Comparison of ENCODE assay signal across 21 cellular contexts in the genomic region with DNA sequence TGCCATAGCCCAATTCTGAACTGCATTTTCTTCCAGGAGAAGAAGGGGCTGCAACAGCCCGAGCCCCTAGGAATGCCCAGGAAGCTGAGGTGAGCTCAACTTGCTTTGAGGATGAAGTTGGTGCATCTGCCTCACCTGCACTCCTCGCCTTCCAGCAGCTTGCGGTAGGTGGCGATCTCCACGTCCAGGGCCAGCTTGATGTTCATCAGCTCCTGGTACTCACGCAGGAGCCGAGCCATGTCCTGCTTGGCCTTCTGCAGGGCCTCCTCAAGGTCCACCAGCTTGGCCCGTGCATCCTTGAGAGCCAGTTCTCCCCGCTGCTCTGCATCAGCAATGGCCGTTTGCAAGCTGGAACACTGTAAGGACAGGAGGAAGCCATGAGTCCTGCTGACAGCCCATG. TPM values are rescaled to one million over a fixed set of nuclear protein-coding genes. Genes with fewer than 3 reads are reported as not detected.
"Had no signal": no experiment of that assay in that cellular context is flagged by ENCODE, and none has a peak within 500 bp of the region (broad histone marks: within the 10 kb centered on the region; RNA-seq: fewer than 3 reads in every experiment).

No MANE protein-coding gene starts in this region.

- H3K4me3 Mint-ChIP-seq: activated CD4-positive, alpha-beta memory T cell treated with anti-CD3 and anti-CD28 coated beads for 36 hours; activated CD8-positive, alpha-beta memory T cell treated with anti-CD3 and anti-CD28 coated beads, Interleukin-2, amount 10 ng/mL, durations not matched to agents 7 days and 5 days; natural killer cell; stimulated activated naive CD8-positive, alpha-beta T cell treated with anti-CD3 and anti-CD28 coated beads, Interleukin-15, Interleukin-2, amounts not matched to agents 100 ng/mL and 50 ng/mL, for 24 hours had no signal

- ATAC-seq: activated CD4-positive, CD25-positive, alpha-beta regulatory T cell treated with anti-CD3 and anti-CD28 coated beads, Interleukin-2, amount 50 U/mL, for 24 hours; activated CD8-positive, alpha-beta memory T cell treated with anti-CD3 and anti-CD28 coated beads, Interleukin-2, amount 10 ng/mL, durations not matched to agents 7 days and 5 days; gastroesophageal sphincter; heart right ventricle; natural killer cell; upper lobe of right lung had no signal

- H3K4me1 ChIP-seq: adrenal gland, right atrium auricular region, upper lobe of right lung had no signal

- H3K36me3 Mint-ChIP-seq: activated CD4-positive, alpha-beta memory T cell treated with anti-CD3 and anti-CD28 coated beads for 36 hours; activated CD8-positive, alpha-beta memory T cell treated with anti-CD3 and anti-CD28 coated beads, Interleukin-2, amount 10 ng/mL, durations not matched to agents 7 days and 5 days; natural killer cell had no signal

- DNase-seq: activated CD4-positive, alpha-beta memory T cell treated with anti-CD3 and anti-CD28 coated beads for 36 hours; activated CD8-positive, alpha-beta memory T cell treated with anti-CD3 and anti-CD28 coated beads, Interleukin-2, amount 10 ng/mL, durations not matched to agents 7 days and 5 days; activated naive CD4-positive, alpha-beta T cell treated with anti-CD3 and anti-CD28 coated beads, Interleukin-2, amount 50 U/mL, for 16 hours; activated T-cell treated with anti-CD3 and anti-CD28 coated beads, Interleukin-2, amount 50 U/mL, for 1 hour; adrenal gland; dorsolateral prefrontal cortex; heart right ventricle; mesendoderm; natural killer cell; occipital lobe; upper lobe of right lung had no signal

- H3K9me3 ChIP-seq: adrenal gland, gastroesophageal sphincter, heart right ventricle, right atrium auricular region, upper lobe of right lung had no signal

- H3K27me3 ChIP-seq: adrenal gland, right atrium auricular region had no signal

- H3K36me3 ChIP-seq: adrenal gland, gastroesophageal sphincter, heart right ventricle, right atrium auricular region, upper lobe of right lung had no signal

- H3K27ac Mint-ChIP-seq: activated CD4-positive, alpha-beta memory T cell treated with anti-CD3 and anti-CD28 coated beads for 36 hours; activated CD8-positive, alpha-beta memory T cell treated with anti-CD3 and anti-CD28 coated beads, Interleukin-2, amount 10 ng/mL, durations not matched to agents 7 days and 5 days; activated T-helper 2 cell treated with anti-CD3 and anti-CD28 coated beads, Interferon-gamma antibody, Interleukin-2, Interleukin-4, amounts not matched to agents 10 μg/mL and 5 μg/mL and 100 μg/mL, durations not matched to agents 14 hours and 24 hours and 36 hours; natural killer cell; progenitor cell of endocrine pancreas; stimulated activated naive CD8-positive, alpha-beta T cell treated with anti-CD3 and anti-CD28 coated beads, Interleukin-15, Interleukin-2, amounts not matched to agents 100 ng/mL and 50 ng/mL, for 24 hours had no signal

- H3K9me3 Mint-ChIP-seq: activated CD4-positive, alpha-beta memory T cell treated with anti-CD3 and anti-CD28 coated beads for 36 hours; activated T-helper 2 cell treated with anti-CD3 and anti-CD28 coated beads, Interferon-gamma antibody, Interleukin-2, Interleukin-4, amounts not matched to agents 10 μg/mL and 5 μg/mL and 100 μg/mL, durations not matched to agents 14 hours and 24 hours and 36 hours; natural killer cell; stimulated activated naive CD8-positive, alpha-beta T cell treated with anti-CD3 and anti-CD28 coated beads, Interleukin-15, Interleukin-2, amounts not matched to agents 100 ng/mL and 50 ng/mL, for 24 hours had no signal

- H3K4me3 ChIP-seq: adrenal gland, dorsolateral prefrontal cortex, gastroesophageal sphincter, heart right ventricle, right atrium auricular region, skin epidermis, upper lobe of right lung had no signal

- H3K4me1 Mint-ChIP-seq: activated CD8-positive, alpha-beta memory T cell treated with anti-CD3 and anti-CD28 coated beads, Interleukin-2, amount 10 ng/mL, durations not matched to agents 7 days and 5 days; natural killer cell had no signal

- H3K27ac ChIP-seq: adrenal gland, dorsolateral prefrontal cortex, gastroesophageal sphincter, heart right ventricle, right atrium auricular region, skin epidermis, upper lobe of right lung had no signal

RNA-seq across cellular contexts. Expression of a gene that starts 6.0 kb away (rescaled TPM):
- total RNA-seq: activated CD4-positive, alpha-beta memory T cell treated with anti-CD3 and anti-CD28 coated beads for 36 hours; activated CD8-positive, alpha-beta memory T cell treated with anti-CD3 and anti-CD28 coated beads, Interleukin-2, amount 10 ng/mL, durations not matched to agents 7 days and 5 days; activated T-helper 2 cell treated with anti-CD3 and anti-CD28 coated beads, Interferon-gamma antibody, Interleukin-2, Interleukin-4, amounts not matched to agents 10 μg/mL and 5 μg/mL and 100 μg/mL, durations not matched to agents 14 hours and 24 hours and 36 hours; adrenal gland; cardiac septum; dorsolateral prefrontal cortex; gastroesophageal sphincter; heart right ventricle; natural killer cell; occipital lobe; progenitor cell of endocrine pancreas; right atrium auricular region; temporal lobe; upper lobe of right lung had no signal
- polyA plus RNA-seq: adrenal gland, heart right ventricle had no signal

RNA-seq across cellular contexts. Expression of a gene that starts 22.0 kb away (rescaled TPM):
- total RNA-seq: activated CD4-positive, alpha-beta memory T cell treated with anti-CD3 and anti-CD28 coated beads for 36 hours; activated CD8-positive, alpha-beta memory T cell treated with anti-CD3 and anti-CD28 coated beads, Interleukin-2, amount 10 ng/mL, durations not matched to agents 7 days and 5 days; activated T-helper 2 cell treated with anti-CD3 and anti-CD28 coated beads, Interferon-gamma antibody, Interleukin-2, Interleukin-4, amounts not matched to agents 10 μg/mL and 5 μg/mL and 100 μg/mL, durations not matched to agents 14 hours and 24 hours and 36 hours; adrenal gland; cardiac septum; gastroesophageal sphincter; heart right ventricle; natural killer cell; occipital lobe; progenitor cell of endocrine pancreas; right atrium auricular region; temporal lobe; upper lobe of right lung had no signal
- polyA plus RNA-seq: adrenal gland, esophagus, heart right ventricle had no signal

RNA-seq across cellular contexts. Expression of a gene that starts 23.8 kb away (rescaled TPM):
- total RNA-seq: activated CD4-positive, alpha-beta memory T cell treated with anti-CD3 and anti-CD28 coated beads for 36 hours; activated CD8-positive, alpha-beta memory T cell treated with anti-CD3 and anti-CD28 coated beads, Interleukin-2, amount 10 ng/mL, durations not matched to agents 7 days and 5 days; activated T-helper 2 cell treated with anti-CD3 and anti-CD28 coated beads, Interferon-gamma antibody, Interleukin-2, Interleukin-4, amounts not matched to agents 10 μg/mL and 5 μg/mL and 100 μg/mL, durations not matched to agents 14 hours and 24 hours and 36 hours; cardiac septum; dorsolateral prefrontal cortex; heart right ventricle; natural killer cell; progenitor cell of endocrine pancreas; right atrium auricular region; upper lobe of right lung had no signal

RNA-seq across cellular contexts. Expression of a gene that starts 42.7 kb away (rescaled TPM):
- total RNA-seq: activated CD4-positive, alpha-beta memory T cell treated with anti-CD3 and anti-CD28 coated beads for 36 hours; activated CD8-positive, alpha-beta memory T cell treated with anti-CD3 and anti-CD28 coated beads, Interleukin-2, amount 10 ng/mL, durations not matched to agents 7 days and 5 days; activated T-helper 2 cell treated with anti-CD3 and anti-CD28 coated beads, Interferon-gamma antibody, Interleukin-2, Interleukin-4, amounts not matched to agents 10 μg/mL and 5 μg/mL and 100 μg/mL, durations not matched to agents 14 hours and 24 hours and 36 hours; adrenal gland; cardiac septum; gastroesophageal sphincter; heart right ventricle; natural killer cell; occipital lobe; progenitor cell of endocrine pancreas; temporal lobe; upper lobe of right lung had no signal
- polyA plus RNA-seq: adrenal gland, heart right ventricle had no signal

RNA-seq across cellular contexts. Expression of a gene that starts 45.5 kb away (rescaled TPM):
- total RNA-seq: activated CD4-positive, alpha-beta memory T cell treated with anti-CD3 and anti-CD28 coated beads for 36 hours; activated CD8-positive, alpha-beta memory T cell treated with anti-CD3 and anti-CD28 coated beads, Interleukin-2, amount 10 ng/mL, durations not matched to agents 7 days and 5 days; activated T-helper 2 cell treated with anti-CD3 and anti-CD28 coated beads, Interferon-gamma antibody, Interleukin-2, Interleukin-4, amounts not matched to agents 10 μg/mL and 5 μg/mL and 100 μg/mL, durations not matched to agents 14 hours and 24 hours and 36 hours; cardiac septum; dorsolateral prefrontal cortex; heart right ventricle; natural killer cell; occipital lobe; progenitor cell of endocrine pancreas; right atrium auricular region; temporal lobe; upper lobe of right lung had no signal
